Comparison of ENCODE assay signal across 4 cellular contexts in genomic region chr1:44569491-44569890, GRCh38.
"Had no signal": no experiment of that assay in that cellular context is flagged by ENCODE, and none has a peak within 500 bp of the region (broad histone marks: within the 10 kb centered on the region; RNA-seq: fewer than 3 reads in every experiment).

No MANE protein-coding gene starts in this region.

- DNase-seq: H9, HCEC 1CT, IMR-90 had no signal

- ATAC-seq: GM23338 had no signal
